28 cellular contexts compared by ENCODE assay signal in genomic region chr4:88093874-88094273, GRCh38.
"Had no signal": no experiment of that assay in that cellular context is flagged by ENCODE, and none has a peak within 500 bp of the region (broad histone marks: within the 10 kb centered on the region; RNA-seq: fewer than 3 reads in every experiment).

No MANE protein-coding gene starts in this region.

- H3K4me3 ChIP-seq: colonic mucosa, coronary artery, dorsolateral prefrontal cortex, esophagus muscularis mucosa, esophagus squamous epithelium, gastrocnemius medialis, gastroesophageal sphincter, heart left ventricle had no signal

- H3K27me3 ChIP-seq: colonic mucosa, dorsolateral prefrontal cortex, esophagus muscularis mucosa, esophagus squamous epithelium, foreskin keratinocyte, gastrocnemius medialis, gastroesophageal sphincter, heart left ventricle had no signal

- H3K27ac Mint-ChIP-seq: dendritic cell treated with granulocyte-macrophage colony-stimulating factor and Interleukin-4, amounts not matched to agents 40 ng/mL and 50 ng/mL, for 4 days; effector memory CD8-positive, alpha-beta T cell; endodermal cell had no signal

- ATAC-seq: effector memory CD8-positive, alpha-beta T cell; esophagus mucosa; foreskin keratinocyte; gastrocnemius medialis; gastroesophageal sphincter; heart left ventricle had no signal

- H3K27ac ChIP-seq: colonic mucosa, coronary artery, dorsolateral prefrontal cortex, epithelial cell of prostate, esophagus muscularis mucosa, esophagus squamous epithelium, foreskin keratinocyte, gastrocnemius medialis, gastroesophageal sphincter, heart left ventricle had no signal

- H3K27me3 Mint-ChIP-seq: dendritic cell treated with granulocyte-macrophage colony-stimulating factor and Interleukin-4, amounts not matched to agents 40 ng/mL and 50 ng/mL, for 4 days; effector memory CD8-positive, alpha-beta T cell had no signal

- H3K4me3 Mint-ChIP-seq: dendritic cell treated with granulocyte-macrophage colony-stimulating factor and Interleukin-4, amounts not matched to agents 40 ng/mL and 50 ng/mL, for 4 days; effector memory CD8-positive, alpha-beta T cell; endodermal cell had no signal

- FAIRE-seq: colon, endometrium, endothelial cell of umbilical vein, frontal cortex had no signal

- H3K4me1 Mint-ChIP-seq: endodermal cell had no signal

- H3K36me3 ChIP-seq: colonic mucosa, esophagus squamous epithelium, gastrocnemius medialis, gastroesophageal sphincter had no signal

- H3K9me3 Mint-ChIP-seq: dendritic cell treated with granulocyte-macrophage colony-stimulating factor and Interleukin-4, amounts not matched to agents 40 ng/mL and 50 ng/mL, for 4 days; effector memory CD8-positive, alpha-beta T cell; endodermal cell had no signal

- H3K9me3 ChIP-seq: colonic mucosa, esophagus muscularis mucosa, esophagus squamous epithelium, gastrocnemius medialis, gastroesophageal sphincter, heart left ventricle had no signal

- H3K4me1 ChIP-seq: colonic mucosa, esophagus muscularis mucosa, esophagus squamous epithelium, foreskin keratinocyte, gastroesophageal sphincter had no signal

- DNase-seq: colonic mucosa; cortex of kidney; dermis blood vessel endothelial cell; dorsolateral prefrontal cortex; effector CD4-positive, alpha-beta T cell; effector CD8-positive, alpha-beta T cell; effector memory CD4-positive, alpha-beta T cell; effector memory CD8-positive, alpha-beta T cell; endodermal cell; erythroblast; esophagus squamous epithelium; foreskin fibroblast; foreskin keratinocyte; foreskin melanocyte; gastrocnemius medialis; glutamatergic neuron; head of caudate nucleus; heart left ventricle had no signal
